8 cellular contexts compared by ENCODE assay signal in the genomic region with DNA sequence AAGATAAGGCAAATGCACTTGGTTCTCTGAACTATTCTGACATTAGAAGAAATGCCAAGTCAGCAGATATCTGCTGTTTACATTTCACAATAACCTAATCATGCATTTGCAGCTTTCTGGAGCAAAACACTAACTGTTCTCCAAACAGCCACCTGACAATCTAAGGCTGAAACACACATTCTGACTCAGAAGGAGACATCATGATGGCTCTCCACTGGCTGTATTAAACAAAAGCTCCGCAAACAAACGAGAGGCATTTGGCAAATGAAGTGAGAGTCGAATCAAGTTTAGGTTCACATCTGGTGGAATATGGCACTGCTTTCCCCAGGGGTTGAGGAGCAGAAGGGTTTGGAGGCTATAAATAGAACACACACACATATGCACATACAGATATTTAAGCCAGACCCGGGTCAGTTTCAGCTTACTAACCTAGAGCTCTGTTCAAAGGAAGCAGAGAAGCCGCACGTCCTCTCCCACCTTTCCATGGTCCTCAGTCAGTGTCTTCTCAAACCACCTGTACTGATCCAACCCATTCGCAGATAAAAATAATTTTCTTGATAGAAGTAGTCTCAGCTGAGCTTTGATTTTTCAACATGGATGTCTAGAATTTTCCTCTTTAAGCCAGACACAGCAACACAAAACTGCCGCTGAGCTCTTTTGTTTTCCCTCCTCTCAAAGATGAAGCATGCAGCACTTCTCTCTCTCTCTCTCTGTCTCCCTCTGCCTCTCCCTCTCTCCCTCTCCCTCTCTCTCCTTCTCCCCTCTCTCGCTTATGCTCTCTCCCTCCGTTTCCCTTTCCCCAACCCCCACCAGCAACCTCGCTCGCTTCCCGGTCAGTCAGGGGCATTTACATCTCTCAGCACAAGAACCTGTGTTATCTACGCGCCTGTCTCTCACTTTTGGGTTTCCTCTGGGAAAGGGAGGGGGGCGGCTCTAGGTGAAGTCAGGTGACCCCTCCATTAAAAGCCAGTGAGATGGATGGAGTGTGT.
DNase-seq lines count a peak whose midpoint lies in the region; ATAC-seq and TF ChIP-seq lines count a peak whose summit lies in the region.

No MANE protein-coding gene starts in this region.

- no peaks in the 10 kb centered on the region for H3K36me3 ChIP-seq in prostate gland
- H3K36me3 ChIP-seq in Peyer's patch, result no peaks in the 10 kb centered on the region

- H3K4me1 ChIP-seq in foreskin keratinocyte (no peaks in the 10 kb centered on the region), prostate gland (replicated peaks) (no peaks in the 10 kb centered on the region), Peyer's patch (peaks cover 0 to 9% (median 0%) of the 10 kb centered on the region in 4 donors)

- no peak for TF ChIP-seq CTCF in foreskin keratinocyte (conservative IDR thresholded peaks at IDR 0.05)
- TF ChIP-seq CTCF in prostate gland (IDR thresholded peaks at IDR 0.05), result no peak
- TF ChIP-seq CTCF in Peyer's patch (IDR thresholded peaks at IDR 0.05), result no peak

- WGBS in prostate gland, result 10% methylated on average over 16 of the region's 16 CpGs

- no peaks in the 10 kb centered on the region for H3K9me3 ChIP-seq in prostate gland
- no peaks in the 10 kb centered on the region for H3K9me3 ChIP-seq in Peyer's patch

- H3K36me3 Mint-ChIP-seq in stimulated activated naive B cell treated with anti-CD40 and anti-IgM and Interleukin-4, amounts not matched to agents 10 μg/mL and 1 μg/mL and 100 μg/mL, for 72 hours, result no peaks in the 10 kb centered on the region

- H3K4me3 Mint-ChIP-seq in stimulated activated naive B cell treated with anti-CD40 and anti-IgM and Interleukin-4, amounts not matched to agents 10 μg/mL and 1 μg/mL and 100 μg/mL, for 72 hours, result no peak overlapping the region

- intact Hi-C loops in prostate gland (cut with DNase I), result no loop called here

- peaks cover 10 to 13% of the 10 kb centered on the region in 2 donors for H3K27me3 Mint-ChIP-seq in stimulated activated naive B cell treated with anti-CD40 and anti-IgM and Interleukin-4, amounts not matched to agents 10 μg/mL and 1 μg/mL and 100 μg/mL, for 72 hours

- peak; percentile 51 for ATAC-seq in GM18870 (IDR thresholded peaks at IDR 0.05; ENCODE audit: unreplicated experiment)
- peak; percentile 50 for ATAC-seq in foreskin keratinocyte
- ATAC-seq in stimulated activated naive B cell treated with anti-CD40 and anti-IgM and Interleukin-4, amounts not matched to agents 10 μg/mL and 1 μg/mL and 100 μg/mL, for 72 hours (replicated peaks), result no peak

- peaks cover 0 to 3% of the 10 kb centered on the region in 2 donors for H3K4me1 Mint-ChIP-seq in stimulated activated naive B cell treated with anti-CD40 and anti-IgM and Interleukin-4, amounts not matched to agents 10 μg/mL and 1 μg/mL and 100 μg/mL, for 72 hours

- TF ChIP-seq POLR2A in prostate gland (IDR thresholded peaks at IDR 0.05) (no peak), Peyer's patch (IDR thresholded peaks at IDR 0.05) (no peak)

- peak; percentile 13 for DNase-seq in NCI-H510A (lab: John Stamatoyannopoulos, UW)
- DNase-seq in foreskin keratinocyte, result peak in 1 of 2 donors; percentile 7
- DNase-seq in prostate gland (ENCODE audit: low spot score), result no peak
- no peak for DNase-seq in 8988T
- DNase-seq in NCI-H128 (lab: John Stamatoyannopoulos, UW; ENCODE audit: unreplicated experiment), result no peak
- DNase-seq in stimulated activated naive B cell treated with anti-CD40 and anti-IgM and Interleukin-4, amounts not matched to agents 10 μg/mL and 1 μg/mL and 100 μg/mL, for 72 hours, result no peak
- DNase-seq in Peyer's patch, result no peak

- no peak overlapping the region for H3K27ac Mint-ChIP-seq in stimulated activated naive B cell treated with anti-CD40 and anti-IgM and Interleukin-4, amounts not matched to agents 10 μg/mL and 1 μg/mL and 100 μg/mL, for 72 hours

- H3K4me3 ChIP-seq in prostate gland, result peak overlapping the region; percentile 6 to 21
- no peak overlapping the region for H3K4me3 ChIP-seq in Peyer's patch

- no peaks in the 10 kb centered on the region for H3K9me3 Mint-ChIP-seq in stimulated activated naive B cell treated with anti-CD40 and anti-IgM and Interleukin-4, amounts not matched to agents 10 μg/mL and 1 μg/mL and 100 μg/mL, for 72 hours

- H3K27me3 ChIP-seq in foreskin keratinocyte (peaks cover 60% of the 10 kb centered on the region), prostate gland (replicated peaks; ENCODE audit: insufficient read depth) (no peaks in the 10 kb centered on the region), Peyer's patch (no peaks in the 10 kb centered on the region)

- H3K27ac ChIP-seq in foreskin keratinocyte (no peak overlapping the region), prostate gland (no peak overlapping the region), Peyer's patch (no peak overlapping the region)

Comparison
In these comparisons a context has a peak if more than half of its experiments do, and no peak if none do; other contexts are left out.
1. ATAC-seq: peak in GM18870 (single experiment) and foreskin keratinocyte (single experiment); none in stimulated activated naive B cell treated with anti-CD40 and anti-IgM and Interleukin-4, amounts not matched to agents 10 μg/mL and 1 μg/mL and 100 μg/mL, for 72 hours (0 of 2).
2. H3K4me3 ChIP-seq: peak in prostate gland (2 of 2); none in Peyer's patch (0 of 4).